1 cellular context compared by ENCODE assay signal in genomic region chr9:20582150-20582549, GRCh38.
TF ChIP-seq lines count a peak whose summit lies in the region.

No MANE protein-coding gene starts in this region.

TF ChIP-seq in GM12878, 131 proteins besides CTCF, POLR2A, EP300 and RAD21 (continued from another document and continues in another):
- TF ChIP-seq, protein P1, sequence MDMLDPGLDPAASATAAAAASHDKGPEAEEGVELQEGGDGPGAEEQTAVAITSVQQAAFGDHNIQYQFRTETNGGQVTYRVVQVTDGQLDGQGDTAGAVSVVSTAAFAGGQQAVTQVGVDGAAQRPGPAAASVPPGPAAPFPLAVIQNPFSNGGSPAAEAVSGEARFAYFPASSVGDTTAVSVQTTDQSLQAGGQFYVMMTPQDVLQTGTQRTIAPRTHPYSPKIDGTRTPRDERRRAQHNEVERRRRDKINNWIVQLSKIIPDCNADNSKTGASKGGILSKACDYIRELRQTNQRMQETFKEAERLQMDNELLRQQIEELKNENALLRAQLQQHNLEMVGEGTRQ (IDR thresholded peaks at IDR 0.05; ENCODE audit: borderline replicate concordance, low read depth, low read length), result no peak
- no peak for TF ChIP-seq TAF1 (IDR thresholded peaks at IDR 0.05; ENCODE audit: borderline replicate concordance, low read depth, low read length)
- no peak for TF ChIP-seq MXI1 (IDR thresholded peaks at IDR 0.05; ENCODE audit: low read depth, low read length)
- peak; percentile 93 for TF ChIP-seq RUNX3 (IDR thresholded peaks at IDR 0.05; ENCODE audit: low read length)
- TF ChIP-seq CEBPB (IDR thresholded peaks at IDR 0.05; ENCODE audit: borderline replicate concordance in 1 of 2, low read depth in 2 of 2, low read length in 2 of 2), result no peak
- no peak for TF ChIP-seq ASH2L (IDR thresholded peaks at IDR 0.05; ENCODE audit: borderline replicate concordance, low read depth)
- 0 out of 2 replicates have a peak, but pooled peaks have one; percentile 54 for TF ChIP-seq CBX5 (IDR thresholded peaks at IDR 0.05; ENCODE audit: low read depth)
- no peak for TF ChIP-seq HDAC2 (IDR thresholded peaks at IDR 0.05)
- TF ChIP-seq NKRF (conservative IDR thresholded peaks at IDR 0.05), result no peak
- TF ChIP-seq CREB1 (IDR thresholded peaks at IDR 0.05; ENCODE audit: low read depth), result peak; percentile 79
- no peak for TF ChIP-seq CBX3 (IDR thresholded peaks at IDR 0.05; ENCODE audit: borderline replicate concordance, low read depth)
- peak; percentile 69; the same call in 1 of the 2 replicates for TF ChIP-seq EED (IDR thresholded peaks at IDR 0.05; ENCODE audit: low read depth)
- peak; percentile 79; the same call in 1 of the 2 replicates for TF ChIP-seq IRF4 (IDR thresholded peaks at IDR 0.05; ENCODE audit: low read depth, low read length)
- peak; percentile 61; the same call in 1 of the 2 replicates for TF ChIP-seq DPF2 (IDR thresholded peaks at IDR 0.05)
- peak; percentile 91 for TF ChIP-seq JUNB (IDR thresholded peaks at IDR 0.05)
- no peak for TF ChIP-seq RBBP5 (conservative IDR thresholded peaks at IDR 0.05)
- 0 out of 2 replicates have a peak, but pooled peaks have one; percentile 59 for TF ChIP-seq MEF2A (IDR thresholded peaks at IDR 0.05; ENCODE audit: insufficient read depth, low read depth, low read length)
- TF ChIP-seq CREM (IDR thresholded peaks at IDR 0.05; ENCODE audit: low read depth), result peak; percentile 78; the same call in 1 of the 2 replicates
- TF ChIP-seq ZNF24 (IDR thresholded peaks at IDR 0.05), result no peak
- no peak for TF ChIP-seq NR2C2 (IDR thresholded peaks at IDR 0.05; ENCODE audit: borderline replicate concordance, control insufficient read depth, insufficient read length, low read depth)
- no peak for TF ChIP-seq FOS (IDR thresholded peaks at IDR 0.05; ENCODE audit: borderline replicate concordance, extremely low read depth, insufficient read length)
- TF ChIP-seq PAX8 (IDR thresholded peaks at IDR 0.05), result no peak
- TF ChIP-seq, protein P2, sequence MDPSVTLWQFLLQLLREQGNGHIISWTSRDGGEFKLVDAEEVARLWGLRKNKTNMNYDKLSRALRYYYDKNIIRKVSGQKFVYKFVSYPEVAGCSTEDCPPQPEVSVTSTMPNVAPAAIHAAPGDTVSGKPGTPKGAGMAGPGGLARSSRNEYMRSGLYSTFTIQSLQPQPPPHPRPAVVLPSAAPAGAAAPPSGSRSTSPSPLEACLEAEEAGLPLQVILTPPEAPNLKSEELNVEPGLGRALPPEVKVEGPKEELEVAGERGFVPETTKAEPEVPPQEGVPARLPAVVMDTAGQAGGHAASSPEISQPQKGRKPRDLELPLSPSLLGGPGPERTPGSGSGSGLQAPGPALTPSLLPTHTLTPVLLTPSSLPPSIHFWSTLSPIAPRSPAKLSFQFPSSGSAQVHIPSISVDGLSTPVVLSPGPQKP (IDR thresholded peaks at IDR 0.05; ENCODE audit: low read depth, low read length), result no peak
- TF ChIP-seq POLR2AphosphoS2 (IDR thresholded peaks at IDR 0.05; ENCODE audit: low read depth, low read length), result no peak
- no peak for TF ChIP-seq NFXL1 (IDR thresholded peaks at IDR 0.05; ENCODE audit: borderline replicate concordance)
- no peak for TF ChIP-seq RELA (IDR thresholded peaks at IDR 0.05; ENCODE audit: borderline replicate concordance, partially characterized antibody)
- TF ChIP-seq FOXM1 (IDR thresholded peaks at IDR 0.05; ENCODE audit: low read depth, low read length), result peak; percentile 81; the same call in 1 of the 2 replicates
- TF ChIP-seq, protein P3, sequence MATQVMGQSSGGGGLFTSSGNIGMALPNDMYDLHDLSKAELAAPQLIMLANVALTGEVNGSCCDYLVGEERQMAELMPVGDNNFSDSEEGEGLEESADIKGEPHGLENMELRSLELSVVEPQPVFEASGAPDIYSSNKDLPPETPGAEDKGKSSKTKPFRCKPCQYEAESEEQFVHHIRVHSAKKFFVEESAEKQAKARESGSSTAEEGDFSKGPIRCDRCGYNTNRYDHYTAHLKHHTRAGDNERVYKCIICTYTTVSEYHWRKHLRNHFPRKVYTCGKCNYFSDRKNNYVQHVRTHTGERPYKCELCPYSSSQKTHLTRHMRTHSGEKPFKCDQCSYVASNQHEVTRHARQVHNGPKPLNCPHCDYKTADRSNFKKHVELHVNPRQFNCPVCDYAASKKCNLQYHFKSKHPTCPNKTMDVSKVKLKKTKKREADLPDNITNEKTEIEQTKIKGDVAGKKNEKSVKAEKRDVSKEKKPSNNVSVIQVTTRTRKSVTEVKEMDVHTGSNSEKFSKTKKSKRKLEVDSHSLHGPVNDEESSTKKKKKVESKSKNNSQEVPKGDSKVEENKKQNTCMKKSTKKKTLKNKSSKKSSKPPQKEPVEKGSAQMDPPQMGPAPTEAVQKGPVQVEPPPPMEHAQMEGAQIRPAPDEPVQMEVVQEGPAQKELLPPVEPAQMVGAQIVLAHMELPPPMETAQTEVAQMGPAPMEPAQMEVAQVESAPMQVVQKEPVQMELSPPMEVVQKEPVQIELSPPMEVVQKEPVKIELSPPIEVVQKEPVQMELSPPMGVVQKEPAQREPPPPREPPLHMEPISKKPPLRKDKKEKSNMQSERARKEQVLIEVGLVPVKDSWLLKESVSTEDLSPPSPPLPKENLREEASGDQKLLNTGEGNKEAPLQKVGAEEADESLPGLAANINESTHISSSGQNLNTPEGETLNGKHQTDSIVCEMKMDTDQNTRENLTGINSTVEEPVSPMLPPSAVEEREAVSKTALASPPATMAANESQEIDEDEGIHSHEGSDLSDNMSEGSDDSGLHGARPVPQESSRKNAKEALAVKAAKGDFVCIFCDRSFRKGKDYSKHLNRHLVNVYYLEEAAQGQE (IDR thresholded peaks at IDR 0.05; ENCODE audit: low read depth, low read length), result no peak
- TF ChIP-seq, protein P4, sequence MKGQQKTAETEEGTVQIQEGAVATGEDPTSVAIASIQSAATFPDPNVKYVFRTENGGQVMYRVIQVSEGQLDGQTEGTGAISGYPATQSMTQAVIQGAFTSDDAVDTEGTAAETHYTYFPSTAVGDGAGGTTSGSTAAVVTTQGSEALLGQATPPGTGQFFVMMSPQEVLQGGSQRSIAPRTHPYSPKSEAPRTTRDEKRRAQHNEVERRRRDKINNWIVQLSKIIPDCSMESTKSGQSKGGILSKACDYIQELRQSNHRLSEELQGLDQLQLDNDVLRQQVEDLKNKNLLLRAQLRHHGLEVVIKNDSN (IDR thresholded peaks at IDR 0.05; ENCODE audit: borderline replicate concordance, extremely low read length, insufficient read depth, low read depth, low read length), result no peak
- peak; percentile 53; the same call in 1 of the 2 replicates for TF ChIP-seq SPI1 (IDR thresholded peaks at IDR 0.05; ENCODE audit: borderline replicate concordance, insufficient read depth, low read depth, low read length)
- peak; percentile 34; the same call in 1 of the 2 replicates for TF ChIP-seq GABPA (IDR thresholded peaks at IDR 0.05; ENCODE audit: low read depth)
- TF ChIP-seq, protein P5, sequence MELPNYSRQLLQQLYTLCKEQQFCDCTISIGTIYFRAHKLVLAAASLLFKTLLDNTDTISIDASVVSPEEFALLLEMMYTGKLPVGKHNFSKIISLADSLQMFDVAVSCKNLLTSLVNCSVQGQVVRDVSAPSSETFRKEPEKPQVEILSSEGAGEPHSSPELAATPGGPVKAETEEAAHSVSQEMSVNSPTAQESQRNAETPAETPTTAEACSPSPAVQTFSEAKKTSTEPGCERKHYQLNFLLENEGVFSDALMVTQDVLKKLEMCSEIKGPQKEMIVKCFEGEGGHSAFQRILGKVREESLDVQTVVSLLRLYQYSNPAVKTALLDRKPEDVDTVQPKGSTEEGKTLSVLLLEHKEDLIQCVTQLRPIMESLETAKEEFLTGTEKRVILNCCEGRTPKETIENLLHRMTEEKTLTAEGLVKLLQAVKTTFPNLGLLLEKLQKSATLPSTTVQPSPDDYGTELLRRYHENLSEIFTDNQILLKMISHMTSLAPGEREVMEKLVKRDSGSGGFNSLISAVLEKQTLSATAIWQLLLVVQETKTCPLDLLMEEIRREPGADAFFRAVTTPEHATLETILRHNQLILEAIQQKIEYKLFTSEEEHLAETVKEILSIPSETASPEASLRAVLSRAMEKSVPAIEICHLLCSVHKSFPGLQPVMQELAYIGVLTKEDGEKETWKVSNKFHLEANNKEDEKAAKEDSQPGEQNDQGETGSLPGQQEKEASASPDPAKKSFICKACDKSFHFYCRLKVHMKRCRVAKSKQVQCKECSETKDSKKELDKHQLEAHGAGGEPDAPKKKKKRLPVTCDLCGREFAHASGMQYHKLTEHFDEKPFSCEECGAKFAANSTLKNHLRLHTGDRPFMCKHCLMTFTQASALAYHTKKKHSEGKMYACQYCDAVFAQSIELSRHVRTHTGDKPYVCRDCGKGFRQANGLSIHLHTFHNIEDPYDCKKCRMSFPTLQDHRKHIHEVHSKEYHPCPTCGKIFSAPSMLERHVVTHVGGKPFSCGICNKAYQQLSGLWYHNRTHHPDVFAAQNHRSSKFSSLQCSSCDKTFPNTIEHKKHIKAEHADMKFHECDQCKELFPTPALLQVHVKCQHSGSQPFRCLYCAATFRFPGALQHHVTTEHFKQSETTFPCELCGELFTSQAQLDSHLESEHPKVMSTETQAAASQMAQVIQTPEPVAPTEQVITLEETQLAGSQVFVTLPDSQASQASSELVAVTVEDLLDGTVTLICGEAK (IDR thresholded peaks at IDR 0.05; ENCODE audit: borderline replicate concordance), result no peak
- TF ChIP-seq CHD4 (IDR thresholded peaks at IDR 0.05), result no peak
- TF ChIP-seq, protein P6, sequence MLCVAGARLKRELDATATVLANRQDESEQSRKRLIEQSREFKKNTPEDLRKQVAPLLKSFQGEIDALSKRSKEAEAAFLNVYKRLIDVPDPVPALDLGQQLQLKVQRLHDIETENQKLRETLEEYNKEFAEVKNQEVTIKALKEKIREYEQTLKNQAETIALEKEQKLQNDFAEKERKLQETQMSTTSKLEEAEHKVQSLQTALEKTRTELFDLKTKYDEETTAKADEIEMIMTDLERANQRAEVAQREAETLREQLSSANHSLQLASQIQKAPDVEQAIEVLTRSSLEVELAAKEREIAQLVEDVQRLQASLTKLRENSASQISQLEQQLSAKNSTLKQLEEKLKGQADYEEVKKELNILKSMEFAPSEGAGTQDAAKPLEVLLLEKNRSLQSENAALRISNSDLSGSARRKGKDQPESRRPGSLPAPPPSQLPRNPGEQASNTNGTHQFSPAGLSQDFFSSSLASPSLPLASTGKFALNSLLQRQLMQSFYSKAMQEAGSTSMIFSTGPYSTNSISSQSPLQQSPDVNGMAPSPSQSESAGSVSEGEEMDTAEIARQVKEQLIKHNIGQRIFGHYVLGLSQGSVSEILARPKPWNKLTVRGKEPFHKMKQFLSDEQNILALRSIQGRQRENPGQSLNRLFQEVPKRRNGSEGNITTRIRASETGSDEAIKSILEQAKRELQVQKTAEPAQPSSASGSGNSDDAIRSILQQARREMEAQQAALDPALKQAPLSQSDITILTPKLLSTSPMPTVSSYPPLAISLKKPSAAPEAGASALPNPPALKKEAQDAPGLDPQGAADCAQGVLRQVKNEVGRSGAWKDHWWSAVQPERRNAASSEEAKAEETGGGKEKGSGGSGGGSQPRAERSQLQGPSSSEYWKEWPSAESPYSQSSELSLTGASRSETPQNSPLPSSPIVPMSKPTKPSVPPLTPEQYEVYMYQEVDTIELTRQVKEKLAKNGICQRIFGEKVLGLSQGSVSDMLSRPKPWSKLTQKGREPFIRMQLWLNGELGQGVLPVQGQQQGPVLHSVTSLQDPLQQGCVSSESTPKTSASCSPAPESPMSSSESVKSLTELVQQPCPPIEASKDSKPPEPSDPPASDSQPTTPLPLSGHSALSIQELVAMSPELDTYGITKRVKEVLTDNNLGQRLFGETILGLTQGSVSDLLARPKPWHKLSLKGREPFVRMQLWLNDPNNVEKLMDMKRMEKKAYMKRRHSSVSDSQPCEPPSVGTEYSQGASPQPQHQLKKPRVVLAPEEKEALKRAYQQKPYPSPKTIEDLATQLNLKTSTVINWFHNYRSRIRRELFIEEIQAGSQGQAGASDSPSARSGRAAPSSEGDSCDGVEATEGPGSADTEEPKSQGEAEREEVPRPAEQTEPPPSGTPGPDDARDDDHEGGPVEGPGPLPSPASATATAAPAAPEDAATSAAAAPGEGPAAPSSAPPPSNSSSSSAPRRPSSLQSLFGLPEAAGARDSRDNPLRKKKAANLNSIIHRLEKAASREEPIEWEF (IDR thresholded peaks at IDR 0.05; ENCODE audit: insufficient replicate concordance, low read depth, low read length), result peak; percentile 9
- no peak for TF ChIP-seq PAX5 (IDR thresholded peaks at IDR 0.05; ENCODE audit: borderline replicate concordance, low read depth, low read length)
- no peak for TF ChIP-seq SIN3A (IDR thresholded peaks at IDR 0.05; ENCODE audit: low read depth, low read length)
- TF ChIP-seq NR2C1 (IDR thresholded peaks at IDR 0.05), result no peak
- no peak for TF ChIP-seq EGR1 (IDR thresholded peaks at IDR 0.05; ENCODE audit: borderline replicate concordance in 1 of 2, low read depth in 2 of 2, low read length in 2 of 2)
- TF ChIP-seq, protein P7, sequence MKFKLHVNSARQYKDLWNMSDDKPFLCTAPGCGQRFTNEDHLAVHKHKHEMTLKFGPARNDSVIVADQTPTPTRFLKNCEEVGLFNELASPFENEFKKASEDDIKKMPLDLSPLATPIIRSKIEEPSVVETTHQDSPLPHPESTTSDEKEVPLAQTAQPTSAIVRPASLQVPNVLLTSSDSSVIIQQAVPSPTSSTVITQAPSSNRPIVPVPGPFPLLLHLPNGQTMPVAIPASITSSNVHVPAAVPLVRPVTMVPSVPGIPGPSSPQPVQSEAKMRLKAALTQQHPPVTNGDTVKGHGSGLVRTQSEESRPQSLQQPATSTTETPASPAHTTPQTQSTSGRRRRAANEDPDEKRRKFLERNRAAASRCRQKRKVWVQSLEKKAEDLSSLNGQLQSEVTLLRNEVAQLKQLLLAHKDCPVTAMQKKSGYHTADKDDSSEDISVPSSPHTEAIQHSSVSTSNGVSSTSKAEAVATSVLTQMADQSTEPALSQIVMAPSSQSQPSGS (IDR thresholded peaks at IDR 0.05; ENCODE audit: low read length), result peak; percentile 95
- TF ChIP-seq ATF7 (IDR thresholded peaks at IDR 0.05; ENCODE audit: low read depth), result peak; percentile 95
